10 cellular contexts compared by ENCODE assay signal in genomic region chr2:238231809-238232208, GRCh38. TPM values are rescaled to one million over a fixed set of nuclear protein-coding genes. Genes with fewer than 3 reads are reported as not detected.
DNase-seq lines count a peak whose midpoint lies in the region; ATAC-seq, FAIRE-seq and TF ChIP-seq lines count a peak whose summit lies in the region.
"Had no signal": no experiment of that assay in that cellular context is flagged by ENCODE, and none has a peak within 500 bp of the region (broad histone marks: within the 10 kb centered on the region; RNA-seq: fewer than 3 reads in every experiment).

No MANE protein-coding gene starts in this region.

- H3K4me1 Mint-ChIP-seq in chondrocyte (ENCODE audit: low read depth) (peaks cover 17% of the 10 kb centered on the region), nephron progenitor cell (peaks cover 33% of the 10 kb centered on the region)

- H3K9me2 ChIP-seq in GM23248 (ENCODE audit: insufficient read depth): no peaks in the 10 kb centered on the region
- H3K9me2 ChIP-seq: SK-N-SH had no signal

- no peak overlapping the region for H3K4me3 ChIP-seq in A549
- peak overlapping the region; percentile 66; the same call in 1 of the 2 replicates for H3K4me3 ChIP-seq in GM23248

- H3K27ac Mint-ChIP-seq in chondrocyte (ENCODE audit: unreplicated experiment) (no peak overlapping the region), nephron progenitor cell (no peak overlapping the region)

- no peaks in the 10 kb centered on the region for H3F3A ChIP-seq in GM23248 (ENCODE audit: insufficient read depth)

- H3K4me3 Mint-ChIP-seq in chondrocyte (ENCODE audit: unreplicated experiment): peak overlapping the region; percentile 79
- H3K4me3 Mint-ChIP-seq in nephron progenitor cell: peak overlapping the region; percentile 87

- no peak for TF ChIP-seq RAD21 in A549 (conservative IDR thresholded peaks at IDR 0.05 in 1 of 2, IDR thresholded peaks at IDR 0.05 in 1 of 2)

- H3K4me2 ChIP-seq in A549 (peak overlapping the region; percentile 58; the same call in 2 of the 3 replicates), GM23248 (ENCODE audit: unreplicated experiment) (no peak overlapping the region)
- H3K4me2 ChIP-seq: SK-N-SH had no signal

- H3K9me3 ChIP-seq in A549: no peaks in the 10 kb centered on the region
- H3K9me3 ChIP-seq in GM23248 (ENCODE audit: low read depth): no peaks in the 10 kb centered on the region
- H3K9me3 ChIP-seq: SK-N-SH had no signal

- H3K4me1 ChIP-seq in A549: no peaks in the 10 kb centered on the region
- no peaks in the 10 kb centered on the region for H3K4me1 ChIP-seq in GM23248 (ENCODE audit: insufficient read depth)

- no peak for TF ChIP-seq POLR2A in A549 (IDR thresholded peaks at IDR 0.05; ENCODE audit: low read length)

- POLR2A ChIA-PET in A549 (lab: Yijun Ruan, JAX): no interaction called here

- no peak for ATAC-seq in A549

- H2AFZ ChIP-seq in GM23248: no peak overlapping the region; the same call in 1 of the 2 replicates

- H3K36me3 Mint-ChIP-seq in chondrocyte (ENCODE audit: low read depth) (peaks cover 3% of the 10 kb centered on the region), nephron progenitor cell (ENCODE audit: low read depth) (peaks cover 2% of the 10 kb centered on the region)

- DNase-seq in A549 (ENCODE audit: low read depth in 1 of 2, low spot score in 1 of 2): no peak
- no peak for DNase-seq in GM23248
- DNase-seq in chondrocyte (ENCODE audit: low spot score): peak; percentile 74
- no peak for DNase-seq in nephron progenitor cell
- DNase-seq in OCI-M1 (lab: John Stamatoyannopoulos, UW): no peak
- DNase-seq in cortex of kidney (lab: John Stamatoyannopoulos, UW): no peak
- DNase-seq in NOMO-1 treated with DMSO at 0.1 percent for 48 hours (lab: John Stamatoyannopoulos, UW; ENCODE audit: unreplicated experiment): no peak
- DNase-seq in Ammon's horn (ENCODE audit: low spot score): no peak
- DNase-seq: NCI-H524 treated with DMSO at 0.1 percent for 48 hours, SK-N-SH had no signal

- no peaks in the 10 kb centered on the region for H3K27me3 Mint-ChIP-seq in chondrocyte (ENCODE audit: low read depth)
- H3K27me3 Mint-ChIP-seq in nephron progenitor cell (ENCODE audit: low read depth, poor library complexity): peaks cover 60% of the 10 kb centered on the region

- H3K9ac ChIP-seq in GM23248: no peak overlapping the region
- H3K9ac ChIP-seq: SK-N-SH had no signal

- CTCF ChIA-PET in A549 (lab: Yijun Ruan, JAX): no interaction called here

- H4K20me1 ChIP-seq in GM23248 (ENCODE audit: insufficient read depth): no peaks in the 10 kb centered on the region

- H3K27ac ChIP-seq in A549 (no peak overlapping the region), GM23248 (no peak overlapping the region)

- no peaks in the 10 kb centered on the region for H3K79me2 ChIP-seq in GM23248 (ENCODE audit: insufficient read depth)

- H3K27me3 ChIP-seq in GM23248 (replicated peaks; ENCODE audit: insufficient read depth): peaks cover 19% of the 10 kb centered on the region; the same call in 1 of the 2 replicates

- H3K9me3 Mint-ChIP-seq in chondrocyte (ENCODE audit: low read depth) (no peaks in the 10 kb centered on the region), nephron progenitor cell (peaks cover 18% of the 10 kb centered on the region)

- no peak for TF ChIP-seq CTCF in A549 (IDR thresholded peaks at IDR 0.05)
- no peak for TF ChIP-seq CTCF in chondrocyte (IDR thresholded peaks at IDR 0.05)
- no peak for TF ChIP-seq CTCF in nephron progenitor cell (IDR thresholded peaks at IDR 0.05)

- FAIRE-seq in A549 (lab: Jason Lieb, UNC): no peak

- 75% methylated on average over 21 of the region's 21 CpGs for WGBS in A549 (ENCODE audit: missing lambda C conversion rate)
- 59 to 60% methylated on average over 21 of the region's 21 CpGs for WGBS in GM23248 (ENCODE audit: low coverage in 1 of 2, low lambda C conversion rate in 2 of 2, missing lambda C conversion rate in 2 of 2), 2 experiments

- no peaks in the 10 kb centered on the region for H3K36me3 ChIP-seq in GM23248 (ENCODE audit: low read depth)

- TF ChIP-seq EP300 in A549 (IDR thresholded peaks at IDR 0.05): no peak

- in situ Hi-C loops in GM23248 (cut with MboI): no loop called here

TF ChIP-seq in A549, 52 proteins besides CTCF, POLR2A, EP300 and RAD21:
- TF ChIP-seq PBX3 (IDR thresholded peaks at IDR 0.05) (no peak), MYC (IDR thresholded peaks at IDR 0.05; ENCODE audit: borderline replicate concordance, low read length) (no peak), USF2 (IDR thresholded peaks at IDR 0.05) (no peak), FOSB (CRISPR knock-in tag; IDR thresholded peaks at IDR 0.05) (no peak), EHF (CRISPR knock-in tag; IDR thresholded peaks at IDR 0.05) (no peak), ZFP36 (IDR thresholded peaks at IDR 0.05; ENCODE audit: borderline replicate concordance, partially characterized antibody) (no peak)

RNA-seq across cellular contexts. Expression of gene HES6, which starts 8.0 kb away (rescaled TPM):
- polyA plus RNA-seq in A549 (2011; rRNA removed) (5.2 and 5.4 TPM in 2 replicates), A549 (2017; fragmentation: RNase III; extraction: RNeasy Plus Mini Kit Qiagen cat#74134 plus additional on column Dnase treatment) (6.1 to 7.5 TPM (median 7.3 TPM) in 3 replicates), GM23248 (2016; fragmentation: Nextera tagmentation; extraction: Ambion mirVana) (0.76 and 1.3 TPM in 2 replicates)
- 12.4 and 18.3 TPM in 2 replicates for polyA plus RNA-seq in A549 (2012; cell fraction: cytosol; rRNA removed)
- polyA plus RNA-seq in A549 (2012; cell fraction: nucleus; rRNA removed): 32.5 and 39.1 TPM in 2 replicates
- polyA minus RNA-seq in A549 (2011; rRNA and poly(A)+ RNA removed): 1.0 and 1.7 TPM in 2 replicates
- 0.86 and 0.89 TPM in 2 replicates for total RNA-seq in GM23248 (2014; rRNA removed; shearing (Covaris generic))
- total RNA-seq in chondrocyte: 16.2 to 33.3 TPM (median 16.5 TPM) in 3 replicates

RNA-seq across cellular contexts. Expression of gene ILKAP, which starts 28.3 kb away (rescaled TPM):
- polyA plus RNA-seq in A549 (2011; rRNA removed) (27.7 and 41.4 TPM in 2 replicates), A549 (2017; fragmentation: RNase III; extraction: RNeasy Plus Mini Kit Qiagen cat#74134 plus additional on column Dnase treatment) (36.3 to 38.4 TPM (median 38.2 TPM) in 3 replicates), GM23248 (2016; fragmentation: Nextera tagmentation; extraction: Ambion mirVana) (34.1 and 35.0 TPM in 2 replicates)
- polyA plus RNA-seq in A549 (2012; cell fraction: cytosol; rRNA removed): 58.4 and 63.6 TPM in 2 replicates
- 74.5 and 93.4 TPM in 2 replicates for polyA plus RNA-seq in A549 (2012; cell fraction: nucleus; rRNA removed)
- polyA minus RNA-seq in A549 (2011; rRNA and poly(A)+ RNA removed): 20.1 and 20.3 TPM in 2 replicates
- 6.3 and 11.9 TPM in 2 replicates for total RNA-seq in GM23248 (2014; rRNA removed; shearing (Covaris generic))
- 24.9 to 36.7 TPM (median 29.7 TPM) in 3 replicates for total RNA-seq in chondrocyte

RNA-seq across cellular contexts. Expression of gene PER2, which starts 56.6 kb away (rescaled TPM):
- polyA plus RNA-seq in A549 (2011; rRNA removed) (8.5 and 14.4 TPM in 2 replicates), A549 (2017; fragmentation: RNase III; extraction: RNeasy Plus Mini Kit Qiagen cat#74134 plus additional on column Dnase treatment) (3.4 to 4.2 TPM (median 3.6 TPM) in 3 replicates), GM23248 (2016; fragmentation: Nextera tagmentation; extraction: Ambion mirVana) (1.6 and 2.3 TPM in 2 replicates)
- polyA plus RNA-seq in A549 (2012; cell fraction: cytosol; rRNA removed): 3.6 and 4.8 TPM in 2 replicates
- polyA plus RNA-seq in A549 (2012; cell fraction: nucleus; rRNA removed): 13.6 and 17.0 TPM in 2 replicates
- 48.9 and 52.8 TPM in 2 replicates for polyA minus RNA-seq in A549 (2011; rRNA and poly(A)+ RNA removed)
- total RNA-seq in GM23248 (2014; rRNA removed; shearing (Covaris generic)): 2.8 and 6.2 TPM in 2 replicates
- total RNA-seq in chondrocyte: 2.7 to 3.3 TPM (median 2.9 TPM) in 3 replicates
